ENCODE assay signal across 5 cellular contexts in genomic region chr6:169086616-169087015, GRCh38.
DNase-seq lines count a peak whose midpoint lies in the region; ATAC-seq, FAIRE-seq and TF ChIP-seq lines count a peak whose summit lies in the region.
"Not testable (repeated sequence)": the region's sequence is repeated elsewhere in the genome, so short reads cannot be mapped to it uniquely, and the experiment has no call there.

No MANE protein-coding gene starts in this region.

- H4K20me1 ChIP-seq in astrocyte (ENCODE audit: insufficient read depth, low read length); smooth muscle cell (ENCODE audit: low read depth): not testable (repeated sequence)

- ATAC-seq in lung (ENCODE audit: insufficient read depth, low FRiP score), result not testable (repeated sequence)

- not testable (repeated sequence) for H3K4me3 Mint-ChIP-seq in astrocyte (ENCODE audit: unreplicated experiment); osteocyte (ENCODE audit: unreplicated experiment)

- H3K4me3 ChIP-seq in astrocyte (ENCODE audit: insufficient read depth, low read depth, low read length); lung; smooth muscle cell: not testable (repeated sequence)

- not testable (repeated sequence) for H3K4me1 ChIP-seq in astrocyte (ENCODE audit: insufficient read depth, low read length); lung (ENCODE audit: control insufficient read depth in 2 of 2, insufficient read depth in 2 of 2, low read length in 2 of 2); smooth muscle cell (ENCODE audit: low read depth)

- not testable (repeated sequence) for H3K36me3 ChIP-seq in astrocyte (ENCODE audit: insufficient read depth, low read length); lung (ENCODE audit: control insufficient read depth in 2 of 2, insufficient read depth in 2 of 2, low read length in 2 of 2); smooth muscle cell (ENCODE audit: low read depth)

- not testable (repeated sequence) for DNase-seq in astrocyte (ENCODE audit: low read depth); epithelial cell of prostate (ENCODE audit: low read depth, low spot score); osteocyte (ENCODE audit: extremely low spot score, unreplicated experiment); smooth muscle cell (lab: John Stamatoyannopoulos, UW; ENCODE audit: unreplicated experiment)
- DNase-seq in lung (ENCODE audit: low spot score), result peak; percentile 10

- H3K27ac ChIP-seq in astrocyte (ENCODE audit: low read depth, low read length); lung (ENCODE audit: low read depth in 1 of 2, low read length in 1 of 2): not testable (repeated sequence)
- peak overlapping the region; percentile 6 for H3K27ac ChIP-seq in epithelial cell of prostate
- H3K27ac ChIP-seq in smooth muscle cell (ENCODE audit: low read depth), result peak overlapping the region; percentile 80

- 80 to 92% methylated on average over 6 of the region's 6 CpGs for WGBS in lung, 2 donors
- WGBS in smooth muscle cell (ENCODE audit: low lambda C conversion rate), result 89% methylated on average over 6 of the region's 6 CpGs

- FAIRE-seq in astrocyte (lab: Jason Lieb, UNC), result peak; percentile 29

- not testable (repeated sequence) for H3K36me3 Mint-ChIP-seq in astrocyte (ENCODE audit: low read depth, unreplicated experiment)
- peaks cover 21% of the 10 kb centered on the region for H3K36me3 Mint-ChIP-seq in osteocyte (ENCODE audit: unreplicated experiment)

- H2AFZ ChIP-seq in astrocyte (ENCODE audit: low read depth, low read length); smooth muscle cell (ENCODE audit: low read depth): not testable (repeated sequence)

- H3K27me3 Mint-ChIP-seq in astrocyte (ENCODE audit: low read depth, unreplicated experiment); osteocyte (ENCODE audit: unreplicated experiment): not testable (repeated sequence)

- not testable (repeated sequence) for H3K9me3 ChIP-seq in astrocyte (ENCODE audit: insufficient read depth, low read depth, low read length); lung (ENCODE audit: control insufficient read depth in 2 of 2, insufficient read depth in 1 of 2, low read length in 1 of 2); smooth muscle cell (replicated peaks; ENCODE audit: low read depth)

- H3K27me3 ChIP-seq in astrocyte (ENCODE audit: insufficient read depth, low read length); lung (ENCODE audit: control insufficient read depth, insufficient read depth); smooth muscle cell (ENCODE audit: low read depth): not testable (repeated sequence)

- H3K9me3 Mint-ChIP-seq in astrocyte (ENCODE audit: unreplicated experiment) (peaks cover 24% of the 10 kb centered on the region), osteocyte (ENCODE audit: unreplicated experiment) (peaks cover 17% of the 10 kb centered on the region)

- not testable (repeated sequence) for TF ChIP-seq CTCF in astrocyte (IDR thresholded peaks at IDR 0.05; ENCODE audit: insufficient read depth, low read depth, low read length); lung (IDR thresholded peaks at IDR 0.05; ENCODE audit: control extremely low read depth, extremely low read depth); osteocyte (IDR thresholded peaks at IDR 0.05); smooth muscle cell (IDR thresholded peaks at IDR 0.05; ENCODE audit: borderline replicate concordance, insufficient read depth, poor library complexity, severe bottlenecking)

- H3K4me2 ChIP-seq in astrocyte (ENCODE audit: low read length); smooth muscle cell: not testable (repeated sequence)

- not testable (repeated sequence) for H3K9ac ChIP-seq in astrocyte (ENCODE audit: low read length)
- H3K9ac ChIP-seq in smooth muscle cell (ENCODE audit: low read depth), result peak overlapping the region; percentile 31

- H3K79me2 ChIP-seq in astrocyte (ENCODE audit: insufficient read depth, low read length); smooth muscle cell (ENCODE audit: low read depth): not testable (repeated sequence)

- H3K27ac Mint-ChIP-seq in astrocyte (ENCODE audit: unreplicated experiment) (peak overlapping the region; percentile 76), osteocyte (ENCODE audit: unreplicated experiment) (peak overlapping the region; percentile 82)

- not testable (repeated sequence) for H3K4me1 Mint-ChIP-seq in astrocyte (ENCODE audit: low read depth, unreplicated experiment)
- H3K4me1 Mint-ChIP-seq in osteocyte (ENCODE audit: unreplicated experiment), result peaks cover 44% of the 10 kb centered on the region

- H3F3A ChIP-seq in smooth muscle cell (ENCODE audit: low read depth), result not testable (repeated sequence)
